1 cellular context compared by ENCODE assay signal in the genomic region with DNA sequence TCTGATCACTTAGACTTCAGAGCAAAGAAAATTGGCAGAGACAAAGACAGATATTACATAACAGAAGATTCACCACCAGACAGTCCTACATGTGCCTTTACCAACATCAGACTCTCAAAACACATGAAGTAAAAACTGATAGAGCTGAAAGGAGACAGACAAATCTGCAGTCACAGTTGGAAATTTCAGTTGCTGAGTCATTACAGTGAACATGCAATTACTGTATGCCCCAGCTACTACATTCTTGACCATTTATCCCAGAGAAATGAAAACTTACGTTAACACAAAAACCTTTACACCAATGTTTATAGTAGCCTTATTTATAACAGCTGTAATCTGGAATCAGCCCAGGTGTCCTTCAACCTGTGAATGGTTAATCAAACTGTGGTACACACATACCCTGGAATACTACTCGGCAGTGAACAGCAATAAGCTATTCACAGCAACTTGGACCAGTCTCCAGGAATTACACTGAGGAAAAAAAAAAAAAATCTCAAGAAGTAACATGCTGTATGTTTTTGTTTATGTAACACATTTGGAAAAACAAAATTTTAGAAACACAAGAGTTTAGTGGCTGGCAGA.
TF ChIP-seq lines count a peak whose summit lies in the region.

No MANE protein-coding gene starts in this region.

TF ChIP-seq in K562, 482 proteins besides CTCF, POLR2A, EP300 and RAD21 (continued from another document):
- TF ChIP-seq, protein P1, sequence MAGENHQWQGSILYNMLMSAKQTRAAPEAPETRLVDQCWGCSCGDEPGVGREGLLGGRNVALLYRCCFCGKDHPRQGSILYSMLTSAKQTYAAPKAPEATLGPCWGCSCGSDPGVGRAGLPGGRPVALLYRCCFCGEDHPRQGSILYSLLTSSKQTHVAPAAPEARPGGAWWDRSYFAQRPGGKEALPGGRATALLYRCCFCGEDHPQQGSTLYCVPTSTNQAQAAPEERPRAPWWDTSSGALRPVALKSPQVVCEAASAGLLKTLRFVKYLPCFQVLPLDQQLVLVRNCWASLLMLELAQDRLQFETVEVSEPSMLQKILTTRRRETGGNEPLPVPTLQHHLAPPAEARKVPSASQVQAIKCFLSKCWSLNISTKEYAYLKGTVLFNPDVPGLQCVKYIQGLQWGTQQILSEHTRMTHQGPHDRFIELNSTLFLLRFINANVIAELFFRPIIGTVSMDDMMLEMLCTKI (IDR thresholded peaks at IDR 0.05; ENCODE audit: partially characterized antibody), result no peak
- TF ChIP-seq, protein P2, sequence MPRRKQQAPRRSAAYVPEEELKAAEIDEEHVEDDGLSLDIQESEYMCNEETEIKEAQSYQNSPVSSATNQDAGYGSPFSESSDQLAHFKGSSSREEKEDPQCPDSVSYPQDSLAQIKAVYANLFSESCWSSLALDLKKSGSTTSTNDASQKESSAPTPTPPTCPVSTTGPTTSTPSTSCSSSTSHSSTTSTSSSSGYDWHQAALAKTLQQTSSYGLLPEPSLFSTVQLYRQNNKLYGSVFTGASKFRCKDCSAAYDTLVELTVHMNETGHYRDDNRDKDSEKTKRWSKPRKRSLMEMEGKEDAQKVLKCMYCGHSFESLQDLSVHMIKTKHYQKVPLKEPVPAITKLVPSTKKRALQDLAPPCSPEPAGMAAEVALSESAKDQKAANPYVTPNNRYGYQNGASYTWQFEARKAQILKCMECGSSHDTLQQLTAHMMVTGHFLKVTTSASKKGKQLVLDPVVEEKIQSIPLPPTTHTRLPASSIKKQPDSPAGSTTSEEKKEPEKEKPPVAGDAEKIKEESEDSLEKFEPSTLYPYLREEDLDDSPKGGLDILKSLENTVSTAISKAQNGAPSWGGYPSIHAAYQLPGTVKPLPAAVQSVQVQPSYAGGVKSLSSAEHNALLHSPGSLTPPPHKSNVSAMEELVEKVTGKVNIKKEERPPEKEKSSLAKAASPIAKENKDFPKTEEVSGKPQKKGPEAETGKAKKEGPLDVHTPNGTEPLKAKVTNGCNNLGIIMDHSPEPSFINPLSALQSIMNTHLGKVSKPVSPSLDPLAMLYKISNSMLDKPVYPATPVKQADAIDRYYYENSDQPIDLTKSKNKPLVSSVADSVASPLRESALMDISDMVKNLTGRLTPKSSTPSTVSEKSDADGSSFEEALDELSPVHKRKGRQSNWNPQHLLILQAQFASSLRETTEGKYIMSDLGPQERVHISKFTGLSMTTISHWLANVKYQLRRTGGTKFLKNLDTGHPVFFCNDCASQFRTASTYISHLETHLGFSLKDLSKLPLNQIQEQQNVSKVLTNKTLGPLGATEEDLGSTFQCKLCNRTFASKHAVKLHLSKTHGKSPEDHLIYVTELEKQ (CRISPR knock-in tag; IDR thresholded peaks at IDR 0.05), result no peak
- TF ChIP-seq ZNF431 (CRISPR knock-in tag; IDR thresholded peaks at IDR 0.05), result no peak
- no peak for TF ChIP-seq XRCC5 (IDR thresholded peaks at IDR 0.05; ENCODE audit: low read depth, low read length)
- TF ChIP-seq NFE2 (IDR thresholded peaks at IDR 0.05; ENCODE audit: low read depth), result peak; percentile 84
- TF ChIP-seq HDAC8 (tag; IDR thresholded peaks at IDR 0.05), result no peak
- 0 out of 2 replicates have a peak, but pooled peaks have one; percentile 23 for TF ChIP-seq NFE2L1 (tag; IDR thresholded peaks at IDR 0.05; ENCODE audit: borderline replicate concordance, low read depth)
- TF ChIP-seq, protein P3, sequence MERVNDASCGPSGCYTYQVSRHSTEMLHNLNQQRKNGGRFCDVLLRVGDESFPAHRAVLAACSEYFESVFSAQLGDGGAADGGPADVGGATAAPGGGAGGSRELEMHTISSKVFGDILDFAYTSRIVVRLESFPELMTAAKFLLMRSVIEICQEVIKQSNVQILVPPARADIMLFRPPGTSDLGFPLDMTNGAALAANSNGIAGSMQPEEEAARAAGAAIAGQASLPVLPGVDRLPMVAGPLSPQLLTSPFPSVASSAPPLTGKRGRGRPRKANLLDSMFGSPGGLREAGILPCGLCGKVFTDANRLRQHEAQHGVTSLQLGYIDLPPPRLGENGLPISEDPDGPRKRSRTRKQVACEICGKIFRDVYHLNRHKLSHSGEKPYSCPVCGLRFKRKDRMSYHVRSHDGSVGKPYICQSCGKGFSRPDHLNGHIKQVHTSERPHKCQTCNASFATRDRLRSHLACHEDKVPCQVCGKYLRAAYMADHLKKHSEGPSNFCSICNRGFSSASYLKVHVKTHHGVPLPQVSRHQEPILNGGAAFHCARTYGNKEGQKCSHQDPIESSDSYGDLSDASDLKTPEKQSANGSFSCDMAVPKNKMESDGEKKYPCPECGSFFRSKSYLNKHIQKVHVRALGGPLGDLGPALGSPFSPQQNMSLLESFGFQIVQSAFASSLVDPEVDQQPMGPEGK (CRISPR knock-in tag; IDR thresholded peaks at IDR 0.05; ENCODE audit: borderline replicate concordance), result no peak
- no peak for TF ChIP-seq RB1 (IDR thresholded peaks at IDR 0.05; ENCODE audit: low read depth)
- TF ChIP-seq POLR2B (IDR thresholded peaks at IDR 0.05; ENCODE audit: low read depth, partially characterized antibody), result no peak
- TF ChIP-seq, protein P4, sequence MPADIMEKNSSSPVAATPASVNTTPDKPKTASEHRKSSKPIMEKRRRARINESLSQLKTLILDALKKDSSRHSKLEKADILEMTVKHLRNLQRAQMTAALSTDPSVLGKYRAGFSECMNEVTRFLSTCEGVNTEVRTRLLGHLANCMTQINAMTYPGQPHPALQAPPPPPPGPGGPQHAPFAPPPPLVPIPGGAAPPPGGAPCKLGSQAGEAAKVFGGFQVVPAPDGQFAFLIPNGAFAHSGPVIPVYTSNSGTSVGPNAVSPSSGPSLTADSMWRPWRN (IDR thresholded peaks at IDR 0.05; ENCODE audit: low read depth), result no peak
- TF ChIP-seq SMARCA5 (IDR thresholded peaks at IDR 0.05), result 0 out of 2 replicates have a peak, but pooled peaks have one; percentile 41
- no peak for TF ChIP-seq EZH2 (IDR thresholded peaks at IDR 0.05; ENCODE audit: borderline replicate concordance, low read depth, low read length)
- TF ChIP-seq GABPA (tag; conservative IDR thresholded peaks at IDR 0.05; ENCODE audit: low read depth), result no peak
- TF ChIP-seq TRIM24 (IDR thresholded peaks at IDR 0.05), result peak; percentile 58 to 76; a peak in 3 of 4 replicates
- TF ChIP-seq SMARCE1 (IDR thresholded peaks at IDR 0.05), result no peak
- no peak for TF ChIP-seq NFRKB (IDR thresholded peaks at IDR 0.05; ENCODE audit: low read depth)
- 0 out of 2 replicates have a peak, but pooled peaks have one; percentile 30 for TF ChIP-seq EP400 (IDR thresholded peaks at IDR 0.05)
- TF ChIP-seq ZNF76 (CRISPR knock-in tag; IDR thresholded peaks at IDR 0.05; ENCODE audit: borderline replicate concordance), result no peak
- TF ChIP-seq LCOR (CRISPR knock-in tag; IDR thresholded peaks at IDR 0.05), result no peak
- TF ChIP-seq PURB (CRISPR knock-in tag; IDR thresholded peaks at IDR 0.05; ENCODE audit: low read depth), result no peak
- TF ChIP-seq, protein P5, sequence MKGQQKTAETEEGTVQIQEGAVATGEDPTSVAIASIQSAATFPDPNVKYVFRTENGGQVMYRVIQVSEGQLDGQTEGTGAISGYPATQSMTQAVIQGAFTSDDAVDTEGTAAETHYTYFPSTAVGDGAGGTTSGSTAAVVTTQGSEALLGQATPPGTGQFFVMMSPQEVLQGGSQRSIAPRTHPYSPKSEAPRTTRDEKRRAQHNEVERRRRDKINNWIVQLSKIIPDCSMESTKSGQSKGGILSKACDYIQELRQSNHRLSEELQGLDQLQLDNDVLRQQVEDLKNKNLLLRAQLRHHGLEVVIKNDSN (CRISPR knock-in tag; IDR thresholded peaks at IDR 0.05), result no peak
- TF ChIP-seq HDAC1 (IDR thresholded peaks at IDR 0.05), result no peak
- no peak for TF ChIP-seq SIN3B (IDR thresholded peaks at IDR 0.05; ENCODE audit: low read depth)
- TF ChIP-seq, protein P6, sequence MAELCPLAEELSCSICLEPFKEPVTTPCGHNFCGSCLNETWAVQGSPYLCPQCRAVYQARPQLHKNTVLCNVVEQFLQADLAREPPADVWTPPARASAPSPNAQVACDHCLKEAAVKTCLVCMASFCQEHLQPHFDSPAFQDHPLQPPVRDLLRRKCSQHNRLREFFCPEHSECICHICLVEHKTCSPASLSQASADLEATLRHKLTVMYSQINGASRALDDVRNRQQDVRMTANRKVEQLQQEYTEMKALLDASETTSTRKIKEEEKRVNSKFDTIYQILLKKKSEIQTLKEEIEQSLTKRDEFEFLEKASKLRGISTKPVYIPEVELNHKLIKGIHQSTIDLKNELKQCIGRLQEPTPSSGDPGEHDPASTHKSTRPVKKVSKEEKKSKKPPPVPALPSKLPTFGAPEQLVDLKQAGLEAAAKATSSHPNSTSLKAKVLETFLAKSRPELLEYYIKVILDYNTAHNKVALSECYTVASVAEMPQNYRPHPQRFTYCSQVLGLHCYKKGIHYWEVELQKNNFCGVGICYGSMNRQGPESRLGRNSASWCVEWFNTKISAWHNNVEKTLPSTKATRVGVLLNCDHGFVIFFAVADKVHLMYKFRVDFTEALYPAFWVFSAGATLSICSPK (IDR thresholded peaks at IDR 0.05; ENCODE audit: borderline replicate concordance), result no peak
- TF ChIP-seq, protein P7, sequence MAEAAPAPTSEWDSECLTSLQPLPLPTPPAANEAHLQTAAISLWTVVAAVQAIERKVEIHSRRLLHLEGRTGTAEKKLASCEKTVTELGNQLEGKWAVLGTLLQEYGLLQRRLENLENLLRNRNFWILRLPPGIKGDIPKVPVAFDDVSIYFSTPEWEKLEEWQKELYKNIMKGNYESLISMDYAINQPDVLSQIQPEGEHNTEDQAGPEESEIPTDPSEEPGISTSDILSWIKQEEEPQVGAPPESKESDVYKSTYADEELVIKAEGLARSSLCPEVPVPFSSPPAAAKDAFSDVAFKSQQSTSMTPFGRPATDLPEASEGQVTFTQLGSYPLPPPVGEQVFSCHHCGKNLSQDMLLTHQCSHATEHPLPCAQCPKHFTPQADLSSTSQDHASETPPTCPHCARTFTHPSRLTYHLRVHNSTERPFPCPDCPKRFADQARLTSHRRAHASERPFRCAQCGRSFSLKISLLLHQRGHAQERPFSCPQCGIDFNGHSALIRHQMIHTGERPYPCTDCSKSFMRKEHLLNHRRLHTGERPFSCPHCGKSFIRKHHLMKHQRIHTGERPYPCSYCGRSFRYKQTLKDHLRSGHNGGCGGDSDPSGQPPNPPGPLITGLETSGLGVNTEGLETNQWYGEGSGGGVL (CRISPR knock-in tag; IDR thresholded peaks at IDR 0.05), result no peak
- TF ChIP-seq NEUROD1 (IDR thresholded peaks at IDR 0.05; ENCODE audit: borderline replicate concordance, low read depth, low read length, partially characterized antibody), result no peak
- TF ChIP-seq, protein P8, sequence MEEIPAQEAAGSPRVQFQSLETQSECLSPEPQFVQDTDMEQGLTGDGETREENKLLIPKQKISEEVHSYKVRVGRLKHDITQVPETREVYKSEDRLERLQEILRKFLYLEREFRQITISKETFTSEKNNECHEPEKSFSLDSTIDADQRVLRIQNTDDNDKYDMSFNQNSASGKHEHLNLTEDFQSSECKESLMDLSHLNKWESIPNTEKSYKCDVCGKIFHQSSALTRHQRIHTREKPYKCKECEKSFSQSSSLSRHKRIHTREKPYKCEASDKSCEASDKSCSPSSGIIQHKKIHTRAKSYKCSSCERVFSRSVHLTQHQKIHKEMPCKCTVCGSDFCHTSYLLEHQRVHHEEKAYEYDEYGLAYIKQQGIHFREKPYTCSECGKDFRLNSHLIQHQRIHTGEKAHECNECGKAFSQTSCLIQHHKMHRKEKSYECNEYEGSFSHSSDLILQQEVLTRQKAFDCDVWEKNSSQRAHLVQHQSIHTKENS (CRISPR knock-in tag; IDR thresholded peaks at IDR 0.05), result no peak
- TF ChIP-seq NR2F6 (CRISPR knock-in tag; IDR thresholded peaks at IDR 0.05), result no peak
- TF ChIP-seq DACH1 (IDR thresholded peaks at IDR 0.05; ENCODE audit: partially characterized antibody), result no peak
- TF ChIP-seq MAFF (IDR thresholded peaks at IDR 0.05; ENCODE audit: low read length), result peak; percentile 67; the same call in 1 of the 2 replicates
- TF ChIP-seq, protein P9, sequence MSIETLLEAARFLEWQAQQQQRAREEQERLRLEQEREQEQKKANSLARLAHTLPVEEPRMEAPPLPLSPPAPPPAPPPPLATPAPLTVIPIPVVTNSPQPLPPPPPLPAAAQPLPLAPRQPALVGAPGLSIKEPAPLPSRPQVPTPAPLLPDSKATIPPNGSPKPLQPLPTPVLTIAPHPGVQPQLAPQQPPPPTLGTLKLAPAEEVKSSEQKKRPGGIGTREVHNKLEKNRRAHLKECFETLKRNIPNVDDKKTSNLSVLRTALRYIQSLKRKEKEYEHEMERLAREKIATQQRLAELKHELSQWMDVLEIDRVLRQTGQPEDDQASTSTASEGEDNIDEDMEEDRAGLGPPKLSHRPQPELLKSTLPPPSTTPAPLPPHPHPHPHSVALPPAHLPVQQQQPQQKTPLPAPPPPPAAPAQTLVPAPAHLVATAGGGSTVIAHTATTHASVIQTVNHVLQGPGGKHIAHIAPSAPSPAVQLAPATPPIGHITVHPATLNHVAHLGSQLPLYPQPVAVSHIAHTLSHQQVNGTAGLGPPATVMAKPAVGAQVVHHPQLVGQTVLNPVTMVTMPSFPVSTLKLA (conservative IDR thresholded peaks at IDR 0.05), result 0 out of 4 replicates have a peak, but pooled peaks of 1 of the 2 experiments have one; percentile 1
- no peak for TF ChIP-seq ETV6 (IDR thresholded peaks at IDR 0.05; ENCODE audit: borderline replicate concordance in 1 of 2, low read depth in 2 of 2, low read length in 1 of 2)
- no peak for TF ChIP-seq ETV6 (CRISPR knock-in tag; IDR thresholded peaks at IDR 0.05; ENCODE audit: borderline replicate concordance)
- TF ChIP-seq KDM1A (IDR thresholded peaks at IDR 0.05), result 0 out of 4 replicates have a peak, but pooled peaks of 1 of the 2 experiments have one; percentile 48
- TF ChIP-seq C11orf30 (IDR thresholded peaks at IDR 0.05; ENCODE audit: low read depth), result peak; percentile 85
